ENCODE assay signal across 1 cellular context in the genomic region with DNA sequence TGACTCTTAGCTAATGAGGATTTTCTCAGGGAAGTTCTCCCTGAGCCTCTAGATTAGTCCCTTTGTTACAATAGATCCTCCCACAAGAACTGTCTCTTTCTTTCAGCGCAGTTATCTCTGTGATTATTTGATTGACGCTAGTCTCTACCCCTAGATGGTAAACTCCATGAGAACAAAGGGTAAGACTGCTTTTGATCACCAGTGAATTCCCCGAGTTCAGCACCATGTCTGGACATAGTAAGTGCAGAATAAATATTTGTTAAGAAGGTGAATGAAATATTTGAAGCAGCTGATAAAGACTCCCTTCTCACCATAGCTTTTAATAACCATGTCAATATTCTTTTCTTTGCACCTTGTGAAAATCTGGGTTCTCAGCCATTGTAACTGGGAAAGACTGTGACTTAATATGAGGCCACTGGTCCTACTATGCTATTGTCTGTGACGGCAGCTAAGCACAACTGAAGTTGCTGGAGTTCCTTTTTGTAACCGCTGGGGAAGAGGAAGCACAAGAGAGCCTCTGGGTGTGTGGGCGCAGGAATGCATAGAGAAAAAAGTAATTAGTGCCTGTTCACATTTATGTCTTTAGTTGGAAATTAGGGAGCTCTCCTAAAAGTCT.
A peak's percentile ranks its signal among the peaks of the same experiment; 100 is the strongest.
TF ChIP-seq lines count a peak whose summit lies in the region.

No MANE protein-coding gene starts in this region.

TF ChIP-seq in K562, 482 proteins besides CTCF, POLR2A, EP300 and RAD21 (continued from another document and continues in another):
- TF ChIP-seq, protein P1, sequence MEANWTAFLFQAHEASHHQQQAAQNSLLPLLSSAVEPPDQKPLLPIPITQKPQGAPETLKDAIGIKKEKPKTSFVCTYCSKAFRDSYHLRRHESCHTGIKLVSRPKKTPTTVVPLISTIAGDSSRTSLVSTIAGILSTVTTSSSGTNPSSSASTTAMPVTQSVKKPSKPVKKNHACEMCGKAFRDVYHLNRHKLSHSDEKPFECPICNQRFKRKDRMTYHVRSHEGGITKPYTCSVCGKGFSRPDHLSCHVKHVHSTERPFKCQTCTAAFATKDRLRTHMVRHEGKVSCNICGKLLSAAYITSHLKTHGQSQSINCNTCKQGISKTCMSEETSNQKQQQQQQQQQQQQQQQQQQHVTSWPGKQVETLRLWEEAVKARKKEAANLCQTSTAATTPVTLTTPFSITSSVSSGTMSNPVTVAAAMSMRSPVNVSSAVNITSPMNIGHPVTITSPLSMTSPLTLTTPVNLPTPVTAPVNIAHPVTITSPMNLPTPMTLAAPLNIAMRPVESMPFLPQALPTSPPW (CRISPR knock-in tag; IDR thresholded peaks at IDR 0.05): peak; percentile 47
- no peak for TF ChIP-seq HCFC1 (IDR thresholded peaks at IDR 0.05; ENCODE audit: low read depth, low read length)
- TF ChIP-seq ZNF121 (CRISPR knock-in tag; conservative IDR thresholded peaks at IDR 0.05): no peak
- TF ChIP-seq NFXL1 (CRISPR knock-in tag; IDR thresholded peaks at IDR 0.05): no peak
- TF ChIP-seq, protein P2, sequence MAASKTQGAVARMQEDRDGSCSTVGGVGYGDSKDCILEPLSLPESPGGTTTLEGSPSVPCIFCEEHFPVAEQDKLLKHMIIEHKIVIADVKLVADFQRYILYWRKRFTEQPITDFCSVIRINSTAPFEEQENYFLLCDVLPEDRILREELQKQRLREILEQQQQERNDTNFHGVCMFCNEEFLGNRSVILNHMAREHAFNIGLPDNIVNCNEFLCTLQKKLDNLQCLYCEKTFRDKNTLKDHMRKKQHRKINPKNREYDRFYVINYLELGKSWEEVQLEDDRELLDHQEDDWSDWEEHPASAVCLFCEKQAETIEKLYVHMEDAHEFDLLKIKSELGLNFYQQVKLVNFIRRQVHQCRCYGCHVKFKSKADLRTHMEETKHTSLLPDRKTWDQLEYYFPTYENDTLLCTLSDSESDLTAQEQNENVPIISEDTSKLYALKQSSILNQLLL (CRISPR knock-in tag; IDR thresholded peaks at IDR 0.05; ENCODE audit: borderline replicate concordance): no peak
- TF ChIP-seq ZNF696 (CRISPR knock-in tag; conservative IDR thresholded peaks at IDR 0.05): no peak
- TF ChIP-seq POLR2B (IDR thresholded peaks at IDR 0.05; ENCODE audit: low read depth, partially characterized antibody): no peak
- TF ChIP-seq ZFP36 (IDR thresholded peaks at IDR 0.05; ENCODE audit: low read depth, low read length, partially characterized antibody): no peak
- peak; percentile 81 for TF ChIP-seq CHD4 (IDR thresholded peaks at IDR 0.05; ENCODE audit: insufficient read depth, insufficient replicate concordance, low read depth, low read length, poor library complexity, severe bottlenecking)
- no peak for TF ChIP-seq PHB2 (IDR thresholded peaks at IDR 0.05; ENCODE audit: low read depth)
- TF ChIP-seq ZNF584 (CRISPR knock-in tag; IDR thresholded peaks at IDR 0.05; ENCODE audit: low read depth): peak; percentile 80
- no peak for TF ChIP-seq RNF2 (IDR thresholded peaks at IDR 0.05)
- no peak for TF ChIP-seq ZFX (CRISPR knock-in tag; IDR thresholded peaks at IDR 0.05)
- TF ChIP-seq RBM25 (IDR thresholded peaks at IDR 0.05; ENCODE audit: low read depth, low read length, severe bottlenecking): no peak
- no peak for TF ChIP-seq ZNF133 (CRISPR knock-in tag; IDR thresholded peaks at IDR 0.05)
- TF ChIP-seq, protein P3, sequence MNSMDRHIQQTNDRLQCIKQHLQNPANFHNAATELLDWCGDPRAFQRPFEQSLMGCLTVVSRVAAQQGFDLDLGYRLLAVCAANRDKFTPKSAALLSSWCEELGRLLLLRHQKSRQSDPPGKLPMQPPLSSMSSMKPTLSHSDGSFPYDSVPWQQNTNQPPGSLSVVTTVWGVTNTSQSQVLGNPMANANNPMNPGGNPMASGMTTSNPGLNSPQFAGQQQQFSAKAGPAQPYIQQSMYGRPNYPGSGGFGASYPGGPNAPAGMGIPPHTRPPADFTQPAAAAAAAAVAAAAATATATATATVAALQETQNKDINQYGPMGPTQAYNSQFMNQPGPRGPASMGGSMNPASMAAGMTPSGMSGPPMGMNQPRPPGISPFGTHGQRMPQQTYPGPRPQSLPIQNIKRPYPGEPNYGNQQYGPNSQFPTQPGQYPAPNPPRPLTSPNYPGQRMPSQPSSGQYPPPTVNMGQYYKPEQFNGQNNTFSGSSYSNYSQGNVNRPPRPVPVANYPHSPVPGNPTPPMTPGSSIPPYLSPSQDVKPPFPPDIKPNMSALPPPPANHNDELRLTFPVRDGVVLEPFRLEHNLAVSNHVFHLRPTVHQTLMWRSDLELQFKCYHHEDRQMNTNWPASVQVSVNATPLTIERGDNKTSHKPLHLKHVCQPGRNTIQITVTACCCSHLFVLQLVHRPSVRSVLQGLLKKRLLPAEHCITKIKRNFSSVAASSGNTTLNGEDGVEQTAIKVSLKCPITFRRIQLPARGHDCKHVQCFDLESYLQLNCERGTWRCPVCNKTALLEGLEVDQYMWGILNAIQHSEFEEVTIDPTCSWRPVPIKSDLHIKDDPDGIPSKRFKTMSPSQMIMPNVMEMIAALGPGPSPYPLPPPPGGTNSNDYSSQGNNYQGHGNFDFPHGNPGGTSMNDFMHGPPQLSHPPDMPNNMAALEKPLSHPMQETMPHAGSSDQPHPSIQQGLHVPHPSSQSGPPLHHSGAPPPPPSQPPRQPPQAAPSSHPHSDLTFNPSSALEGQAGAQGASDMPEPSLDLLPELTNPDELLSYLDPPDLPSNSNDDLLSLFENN (IDR thresholded peaks at IDR 0.05; ENCODE audit: low read depth in 2 of 2, low read length in 2 of 2): peak in 1 of 2 experiments; percentile 53; a peak in 2 of 4 replicates
- no peak for TF ChIP-seq LARP7 (IDR thresholded peaks at IDR 0.05)
- TF ChIP-seq KHSRP (IDR thresholded peaks at IDR 0.05): no peak
- TF ChIP-seq ADNP (tag; IDR thresholded peaks at IDR 0.05): no peak
- no peak for TF ChIP-seq ZC3H11A (IDR thresholded peaks at IDR 0.05; ENCODE audit: low read depth, low read length)
- no peak for TF ChIP-seq CEBPG (CRISPR knock-in tag; IDR thresholded peaks at IDR 0.05)
- no peak for TF ChIP-seq CEBPG (tag; conservative IDR thresholded peaks at IDR 0.05 in 1 of 2, IDR thresholded peaks at IDR 0.05 in 1 of 2)
- no peak for TF ChIP-seq E2F3 (CRISPR knock-in tag; IDR thresholded peaks at IDR 0.05)
- TF ChIP-seq, protein P4, sequence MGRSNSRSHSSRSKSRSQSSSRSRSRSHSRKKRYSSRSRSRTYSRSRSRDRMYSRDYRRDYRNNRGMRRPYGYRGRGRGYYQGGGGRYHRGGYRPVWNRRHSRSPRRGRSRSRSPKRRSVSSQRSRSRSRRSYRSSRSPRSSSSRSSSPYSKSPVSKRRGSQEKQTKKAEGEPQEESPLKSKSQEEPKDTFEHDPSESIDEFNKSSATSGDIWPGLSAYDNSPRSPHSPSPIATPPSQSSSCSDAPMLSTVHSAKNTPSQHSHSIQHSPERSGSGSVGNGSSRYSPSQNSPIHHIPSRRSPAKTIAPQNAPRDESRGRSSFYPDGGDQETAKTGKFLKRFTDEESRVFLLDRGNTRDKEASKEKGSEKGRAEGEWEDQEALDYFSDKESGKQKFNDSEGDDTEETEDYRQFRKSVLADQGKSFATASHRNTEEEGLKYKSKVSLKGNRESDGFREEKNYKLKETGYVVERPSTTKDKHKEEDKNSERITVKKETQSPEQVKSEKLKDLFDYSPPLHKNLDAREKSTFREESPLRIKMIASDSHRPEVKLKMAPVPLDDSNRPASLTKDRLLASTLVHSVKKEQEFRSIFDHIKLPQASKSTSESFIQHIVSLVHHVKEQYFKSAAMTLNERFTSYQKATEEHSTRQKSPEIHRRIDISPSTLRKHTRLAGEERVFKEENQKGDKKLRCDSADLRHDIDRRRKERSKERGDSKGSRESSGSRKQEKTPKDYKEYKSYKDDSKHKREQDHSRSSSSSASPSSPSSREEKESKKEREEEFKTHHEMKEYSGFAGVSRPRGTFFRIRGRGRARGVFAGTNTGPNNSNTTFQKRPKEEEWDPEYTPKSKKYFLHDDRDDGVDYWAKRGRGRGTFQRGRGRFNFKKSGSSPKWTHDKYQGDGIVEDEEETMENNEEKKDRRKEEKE (IDR thresholded peaks at IDR 0.05; ENCODE audit: borderline replicate concordance in 1 of 2, control insufficient read depth in 1 of 2, low read depth in 2 of 2, low read length in 1 of 2): peak in 1 of 2 experiments; percentile 39; a peak in 1 of 4 replicates
- TF ChIP-seq XRCC4 (IDR thresholded peaks at IDR 0.05; ENCODE audit: extremely low read depth, insufficient read depth, insufficient read length): no peak
- TF ChIP-seq GABPB1 (CRISPR knock-in tag; IDR thresholded peaks at IDR 0.05): no peak
- no peak for TF ChIP-seq NR2F6 (CRISPR knock-in tag; IDR thresholded peaks at IDR 0.05)
- peak in 1 of 2 experiments; percentile 53; a peak in 1 of 4 replicates for TF ChIP-seq RCOR1 (IDR thresholded peaks at IDR 0.05; ENCODE audit: borderline replicate concordance in 1 of 2, low read depth in 2 of 2, low read length in 2 of 2)
- no peak for TF ChIP-seq MAFK (IDR thresholded peaks at IDR 0.05; ENCODE audit: low read length)
- TF ChIP-seq ATF7 (IDR thresholded peaks at IDR 0.05): 0 out of 2 replicates have a peak, but pooled peaks have one; percentile 13
- TF ChIP-seq, protein P5, sequence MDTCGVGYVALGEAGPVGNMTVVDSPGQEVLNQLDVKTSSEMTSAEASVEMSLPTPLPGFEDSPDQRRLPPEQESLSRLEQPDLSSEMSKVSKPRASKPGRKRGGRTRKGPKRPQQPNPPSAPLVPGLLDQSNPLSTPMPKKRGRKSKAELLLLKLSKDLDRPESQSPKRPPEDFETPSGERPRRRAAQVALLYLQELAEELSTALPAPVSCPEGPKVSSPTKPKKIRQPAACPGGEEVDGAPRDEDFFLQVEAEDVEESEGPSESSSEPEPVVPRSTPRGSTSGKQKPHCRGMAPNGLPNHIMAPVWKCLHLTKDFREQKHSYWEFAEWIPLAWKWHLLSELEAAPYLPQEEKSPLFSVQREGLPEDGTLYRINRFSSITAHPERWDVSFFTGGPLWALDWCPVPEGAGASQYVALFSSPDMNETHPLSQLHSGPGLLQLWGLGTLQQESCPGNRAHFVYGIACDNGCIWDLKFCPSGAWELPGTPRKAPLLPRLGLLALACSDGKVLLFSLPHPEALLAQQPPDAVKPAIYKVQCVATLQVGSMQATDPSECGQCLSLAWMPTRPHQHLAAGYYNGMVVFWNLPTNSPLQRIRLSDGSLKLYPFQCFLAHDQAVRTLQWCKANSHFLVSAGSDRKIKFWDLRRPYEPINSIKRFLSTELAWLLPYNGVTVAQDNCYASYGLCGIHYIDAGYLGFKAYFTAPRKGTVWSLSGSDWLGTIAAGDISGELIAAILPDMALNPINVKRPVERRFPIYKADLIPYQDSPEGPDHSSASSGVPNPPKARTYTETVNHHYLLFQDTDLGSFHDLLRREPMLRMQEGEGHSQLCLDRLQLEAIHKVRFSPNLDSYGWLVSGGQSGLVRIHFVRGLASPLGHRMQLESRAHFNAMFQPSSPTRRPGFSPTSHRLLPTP (IDR thresholded peaks at IDR 0.05; ENCODE audit: borderline replicate concordance, extremely low read depth, insufficient read length): no peak
- no peak for TF ChIP-seq ARID2 (IDR thresholded peaks at IDR 0.05)
- no peak for TF ChIP-seq PRPF4 (IDR thresholded peaks at IDR 0.05; ENCODE audit: insufficient read depth, low read depth, low read length, poor library complexity, severe bottlenecking)
- no peak for TF ChIP-seq SRSF3 (IDR thresholded peaks at IDR 0.05; ENCODE audit: insufficient read depth, low read length)
- TF ChIP-seq SLC30A9 (CRISPR knock-in tag; IDR thresholded peaks at IDR 0.05): no peak
- 0 out of 2 replicates have a peak, but pooled peaks have one; percentile 77 for TF ChIP-seq BACH1 (tag; IDR thresholded peaks at IDR 0.05)
- TF ChIP-seq BRD4 (IDR thresholded peaks at IDR 0.05): no peak; the same call in 1 of the 2 replicates
- no peak for TF ChIP-seq PCBP2 (IDR thresholded peaks at IDR 0.05; ENCODE audit: low read depth, low read length, poor library complexity, severe bottlenecking)
- TF ChIP-seq, protein P6, sequence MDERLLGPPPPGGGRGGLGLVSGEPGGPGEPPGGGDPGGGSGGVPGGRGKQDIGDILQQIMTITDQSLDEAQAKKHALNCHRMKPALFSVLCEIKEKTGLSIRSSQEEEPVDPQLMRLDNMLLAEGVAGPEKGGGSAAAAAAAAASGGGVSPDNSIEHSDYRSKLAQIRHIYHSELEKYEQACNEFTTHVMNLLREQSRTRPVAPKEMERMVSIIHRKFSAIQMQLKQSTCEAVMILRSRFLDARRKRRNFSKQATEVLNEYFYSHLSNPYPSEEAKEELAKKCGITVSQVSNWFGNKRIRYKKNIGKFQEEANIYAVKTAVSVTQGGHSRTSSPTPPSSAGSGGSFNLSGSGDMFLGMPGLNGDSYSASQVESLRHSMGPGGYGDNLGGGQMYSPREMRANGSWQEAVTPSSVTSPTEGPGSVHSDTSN (CRISPR knock-in tag; IDR thresholded peaks at IDR 0.05; ENCODE audit: low read depth): no peak
- TF ChIP-seq, protein P6 (tag; conservative IDR thresholded peaks at IDR 0.05; ENCODE audit: low read depth): peak; percentile 63
- TF ChIP-seq HMGN3 (IDR thresholded peaks at IDR 0.05; ENCODE audit: borderline replicate concordance, extremely low read depth, insufficient read length, low read depth, low read length): no peak
- TF ChIP-seq ZNF12 (CRISPR knock-in tag; IDR thresholded peaks at IDR 0.05): no peak
- no peak for TF ChIP-seq ARID1B (IDR thresholded peaks at IDR 0.05)
- TF ChIP-seq, protein P7, sequence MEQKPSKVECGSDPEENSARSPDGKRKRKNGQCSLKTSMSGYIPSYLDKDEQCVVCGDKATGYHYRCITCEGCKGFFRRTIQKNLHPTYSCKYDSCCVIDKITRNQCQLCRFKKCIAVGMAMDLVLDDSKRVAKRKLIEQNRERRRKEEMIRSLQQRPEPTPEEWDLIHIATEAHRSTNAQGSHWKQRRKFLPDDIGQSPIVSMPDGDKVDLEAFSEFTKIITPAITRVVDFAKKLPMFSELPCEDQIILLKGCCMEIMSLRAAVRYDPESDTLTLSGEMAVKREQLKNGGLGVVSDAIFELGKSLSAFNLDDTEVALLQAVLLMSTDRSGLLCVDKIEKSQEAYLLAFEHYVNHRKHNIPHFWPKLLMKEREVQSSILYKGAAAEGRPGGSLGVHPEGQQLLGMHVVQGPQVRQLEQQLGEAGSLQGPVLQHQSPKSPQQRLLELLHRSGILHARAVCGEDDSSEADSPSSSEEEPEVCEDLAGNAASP (IDR thresholded peaks at IDR 0.05): no peak
- TF ChIP-seq ZNF699 (CRISPR knock-in tag; IDR thresholded peaks at IDR 0.05; ENCODE audit: insufficient replicate concordance): peak; percentile 76
- TF ChIP-seq, protein P8, sequence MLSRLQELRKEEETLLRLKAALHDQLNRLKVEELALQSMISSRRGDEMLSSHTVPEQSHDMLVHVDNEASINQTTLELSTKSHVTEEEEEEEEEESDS (CRISPR knock-in tag; IDR thresholded peaks at IDR 0.05): no peak
- TF ChIP-seq DACH1 (IDR thresholded peaks at IDR 0.05; ENCODE audit: partially characterized antibody): no peak
- TF ChIP-seq ZNF239 (CRISPR knock-in tag; IDR thresholded peaks at IDR 0.05): no peak; the same call in 1 of the 2 replicates
